Comparison of ENCODE assay signal across 40 cellular contexts in the genomic region with DNA sequence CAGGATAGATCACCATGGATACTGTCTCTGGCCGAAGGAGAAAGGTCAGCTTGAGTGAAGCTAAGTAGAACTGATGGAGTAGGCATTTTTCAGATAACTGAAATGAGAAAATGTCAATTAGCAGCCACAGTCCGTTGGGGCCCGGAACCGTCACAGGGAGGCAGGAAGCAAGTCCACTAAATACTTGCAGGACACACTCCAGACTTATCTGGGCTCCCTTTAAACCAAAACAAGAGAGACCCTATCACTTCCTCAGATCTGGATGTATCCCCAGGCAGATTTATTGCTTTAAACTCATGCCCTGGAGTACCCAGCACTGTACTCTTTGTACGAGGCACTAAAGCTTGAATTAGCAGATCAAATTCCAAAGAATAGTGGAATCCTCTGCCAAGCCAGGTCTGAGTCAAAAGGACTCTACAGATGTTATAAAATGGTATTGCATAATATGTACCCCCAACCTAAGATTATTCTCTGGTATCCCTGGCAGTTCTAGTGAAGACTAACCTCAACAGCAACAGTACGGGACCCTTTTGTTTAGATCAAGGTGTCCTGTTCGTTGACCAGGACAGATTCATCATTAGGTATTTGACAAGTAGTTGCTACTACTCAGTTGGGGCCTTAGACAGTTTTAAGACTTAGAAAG. TPM values are rescaled to one million over a fixed set of nuclear protein-coding genes. Genes with fewer than 3 reads are reported as not detected.
"Had no signal": no experiment of that assay in that cellular context is flagged by ENCODE, and none has a peak within 500 bp of the region (broad histone marks: within the 10 kb centered on the region; RNA-seq: fewer than 3 reads in every experiment).

No MANE protein-coding gene starts in this region.

- H3K9me3 ChIP-seq: body of pancreas, left lung, stomach, thyroid gland, upper lobe of left lung, vagina had no signal

- H3K36me3 ChIP-seq: cardiac muscle cell, left lung, stomach, thyroid gland, upper lobe of left lung, vagina had no signal

- H3K4me3 ChIP-seq: body of pancreas, cardiac muscle cell, left lung, lung, smooth muscle cell, stomach, thyroid gland, upper lobe of left lung, vagina had no signal

- H3K4me3 Mint-ChIP-seq: activated CD4-positive, alpha-beta T cell treated with anti-CD3 and anti-CD28 coated beads for 36 hours; activated CD8-positive, alpha-beta memory T cell treated with anti-CD3 and anti-CD28 coated beads, Interleukin-2, amount 10 ng/mL, durations not matched to agents 7 days and 5 days; activated CD8-positive, alpha-beta T cell treated with anti-CD3 and anti-CD28 coated beads, Interleukin-2, amount 10 ng/mL, durations not matched to agents 7 days and 5 days; activated naive CD8-positive, alpha-beta T cell; effector memory CD8-positive, alpha-beta T cell; nephron; stimulated activated memory B cell treated with anti-CD40 and anti-IgM and Interleukin-4, amounts not matched to agents 10 μg/mL and 1 μg/mL and 100 μg/mL, for 72 hours had no signal

- H3K9me3 Mint-ChIP-seq: activated T-helper 2 cell treated with anti-CD3 and anti-CD28 coated beads, Interferon-gamma antibody, Interleukin-2, Interleukin-4, amounts not matched to agents 10 μg/mL and 5 μg/mL and 100 μg/mL, durations not matched to agents 14 hours and 24 hours and 36 hours; effector memory CD8-positive, alpha-beta T cell; nephron; stimulated activated memory B cell treated with anti-CD40 and anti-IgM and Interleukin-4, amounts not matched to agents 10 μg/mL and 1 μg/mL and 100 μg/mL, for 72 hours had no signal

- DNase-seq: activated CD4-positive, alpha-beta T cell treated with anti-CD3 and anti-CD28 coated beads for 36 hours; activated CD4-positive, CD25-positive, alpha-beta regulatory T cell; activated CD8-positive, alpha-beta memory T cell treated with anti-CD3 and anti-CD28 coated beads, Interleukin-2, amount 10 ng/mL, durations not matched to agents 7 days and 5 days; activated CD8-positive, alpha-beta T cell treated with anti-CD3 and anti-CD28 coated beads, Interleukin-2, amount 10 ng/mL, durations not matched to agents 7 days and 5 days; activated naive CD4-positive, alpha-beta T cell; activated T-cell treated with anti-CD3 and anti-CD28 coated beads, Interleukin-2, amount 50 U/mL, for 48 hours; aorta; body of pancreas; cortex of kidney; effector memory CD8-positive, alpha-beta T cell; head of caudate nucleus; hippocampal formation; kidney; left lung; mesendoderm; stimulated activated CD4-positive, alpha-beta T cell treated with anti-CD3 and anti-CD28 coated beads, Interleukin-1b, Interleukin-23, amount 100 ng/mL, for 48 hours; stimulated activated CD4-positive, alpha-beta T cell treated with anti-CD3 and anti-CD28 coated beads, Interleukin-4, amount 100 ng/mL, for 4 hours; stimulated activated CD8-positive, alpha-beta memory T cell treated with anti-CD3 and anti-CD28 coated beads, Interleukin-4, amount 100 ng/mL, for 48 hours; stomach; thyroid gland; upper lobe of left lung had no signal

- H3K4me1 Mint-ChIP-seq: activated CD4-positive, alpha-beta T cell treated with anti-CD3 and anti-CD28 coated beads for 36 hours; activated CD8-positive, alpha-beta memory T cell treated with anti-CD3 and anti-CD28 coated beads, Interleukin-2, amount 10 ng/mL, durations not matched to agents 7 days and 5 days; nephron; stimulated activated memory B cell treated with anti-CD40 and anti-IgM and Interleukin-4, amounts not matched to agents 10 μg/mL and 1 μg/mL and 100 μg/mL, for 72 hours had no signal

- ATAC-seq: activated CD4-positive, alpha-beta T cell treated with anti-CD3 and anti-CD28 coated beads for 36 hours; activated CD8-positive, alpha-beta memory T cell treated with anti-CD3 and anti-CD28 coated beads, Interleukin-2, amount 10 ng/mL, durations not matched to agents 7 days and 5 days; activated CD8-positive, alpha-beta T cell treated with anti-CD3 and anti-CD28 coated beads, Interleukin-2, amount 10 ng/mL, durations not matched to agents 7 days and 5 days; body of pancreas; effector memory CD8-positive, alpha-beta T cell; left lung; sciatic nerve; stimulated activated memory B cell treated with anti-CD40 and anti-IgM and Interleukin-4, amounts not matched to agents 10 μg/mL and 1 μg/mL and 100 μg/mL, for 72 hours had no signal

- H3K4me1 ChIP-seq: body of pancreas, left lung, stomach, thyroid gland, upper lobe of left lung, vagina had no signal

- H3K27ac ChIP-seq: body of pancreas, cardiac muscle cell, left lung, stomach, thyroid gland, upper lobe of left lung, vagina had no signal

- H3K36me3 Mint-ChIP-seq: activated CD8-positive, alpha-beta memory T cell treated with anti-CD3 and anti-CD28 coated beads, Interleukin-2, amount 10 ng/mL, durations not matched to agents 7 days and 5 days; activated naive CD8-positive, alpha-beta T cell; stimulated activated memory B cell treated with anti-CD40 and anti-IgM and Interleukin-4, amounts not matched to agents 10 μg/mL and 1 μg/mL and 100 μg/mL, for 72 hours had no signal

- H3K27me3 ChIP-seq: body of pancreas, left lung, thyroid gland, upper lobe of left lung, vagina had no signal

- H3K27ac Mint-ChIP-seq: activated CD4-positive, alpha-beta T cell treated with anti-CD3 and anti-CD28 coated beads for 36 hours; activated CD8-positive, alpha-beta memory T cell treated with anti-CD3 and anti-CD28 coated beads, Interleukin-2, amount 10 ng/mL, durations not matched to agents 7 days and 5 days; activated CD8-positive, alpha-beta T cell treated with anti-CD3 and anti-CD28 coated beads, Interleukin-2, amount 10 ng/mL, durations not matched to agents 7 days and 5 days; activated naive CD8-positive, alpha-beta T cell; activated T-helper 2 cell treated with anti-CD3 and anti-CD28 coated beads, Interferon-gamma antibody, Interleukin-2, Interleukin-4, amounts not matched to agents 10 μg/mL and 5 μg/mL and 100 μg/mL, durations not matched to agents 14 hours and 24 hours and 36 hours; effector memory CD8-positive, alpha-beta T cell; nephron; stimulated activated memory B cell treated with anti-CD40 and anti-IgM and Interleukin-4, amounts not matched to agents 10 μg/mL and 1 μg/mL and 100 μg/mL, for 72 hours had no signal

RNA-seq across cellular contexts. Expression of a gene that starts 8.1 kb away (rescaled TPM):
- total RNA-seq: activated CD4-positive, alpha-beta T cell treated with anti-CD3 and anti-CD28 coated beads for 36 hours; activated CD8-positive, alpha-beta memory T cell treated with anti-CD3 and anti-CD28 coated beads, Interleukin-2, amount 10 ng/mL, durations not matched to agents 7 days and 5 days; activated CD8-positive, alpha-beta T cell treated with anti-CD3 and anti-CD28 coated beads, Interleukin-2, amount 10 ng/mL, durations not matched to agents 7 days and 5 days; activated T-helper 2 cell treated with anti-CD3 and anti-CD28 coated beads, Interferon-gamma antibody, Interleukin-2, Interleukin-4, amounts not matched to agents 10 μg/mL and 5 μg/mL and 100 μg/mL, durations not matched to agents 14 hours and 24 hours and 36 hours; aorta; body of pancreas; cardiac muscle cell; fibroblast of lung; fibroblast of villous mesenchyme; kidney; left lung; mononuclear cell; myocyte; osteocyte; posterior vena cava; renal cortical epithelial cell; sciatic nerve; smooth muscle cell; T-helper 1 cell treated with Interleukin-12 subunit alpha and Interleukin-12 subunit beta and Interleukin-4 antibody, amounts not matched to agents 30 ng/mL and 1 ng/mL, for 36 hours; upper lobe of left lung; vagina had no signal
- polyA plus RNA-seq: adipose tissue, aorta, cardiac muscle cell, fibroblast of lung, lung, smooth muscle cell had no signal

RNA-seq across cellular contexts. Expression of a gene that starts 30.2 kb away (rescaled TPM):
- total RNA-seq: activated CD4-positive, alpha-beta T cell treated with anti-CD3 and anti-CD28 coated beads for 36 hours; activated CD8-positive, alpha-beta memory T cell treated with anti-CD3 and anti-CD28 coated beads, Interleukin-2, amount 10 ng/mL, durations not matched to agents 7 days and 5 days; activated CD8-positive, alpha-beta T cell treated with anti-CD3 and anti-CD28 coated beads, Interleukin-2, amount 10 ng/mL, durations not matched to agents 7 days and 5 days; activated T-helper 2 cell treated with anti-CD3 and anti-CD28 coated beads, Interferon-gamma antibody, Interleukin-2, Interleukin-4, amounts not matched to agents 10 μg/mL and 5 μg/mL and 100 μg/mL, durations not matched to agents 14 hours and 24 hours and 36 hours; aorta; cardiac muscle cell; fibroblast of lung; fibroblast of villous mesenchyme; left lung; mononuclear cell; osteocyte; posterior vena cava; renal cortical epithelial cell; sciatic nerve; smooth muscle cell; T-helper 1 cell treated with Interleukin-12 subunit alpha and Interleukin-12 subunit beta and Interleukin-4 antibody, amounts not matched to agents 30 ng/mL and 1 ng/mL, for 36 hours; thyroid gland; vagina had no signal
- polyA plus RNA-seq: cardiac muscle cell, esophagus, fibroblast of lung, lung, smooth muscle cell had no signal

RNA-seq across cellular contexts. Expression of a gene that starts 52.6 kb away (rescaled TPM):
- total RNA-seq: activated CD4-positive, alpha-beta T cell treated with anti-CD3 and anti-CD28 coated beads for 36 hours; activated CD8-positive, alpha-beta T cell treated with anti-CD3 and anti-CD28 coated beads, Interleukin-2, amount 10 ng/mL, durations not matched to agents 7 days and 5 days; aorta; body of pancreas; fibroblast of lung; mononuclear cell; osteocyte; posterior vena cava; smooth muscle cell had no signal
- polyA plus RNA-seq: adipose tissue, aorta, cardiac muscle cell, fibroblast of lung, smooth muscle cell had no signal
